23 cellular contexts compared by ENCODE assay signal in the genomic region with DNA sequence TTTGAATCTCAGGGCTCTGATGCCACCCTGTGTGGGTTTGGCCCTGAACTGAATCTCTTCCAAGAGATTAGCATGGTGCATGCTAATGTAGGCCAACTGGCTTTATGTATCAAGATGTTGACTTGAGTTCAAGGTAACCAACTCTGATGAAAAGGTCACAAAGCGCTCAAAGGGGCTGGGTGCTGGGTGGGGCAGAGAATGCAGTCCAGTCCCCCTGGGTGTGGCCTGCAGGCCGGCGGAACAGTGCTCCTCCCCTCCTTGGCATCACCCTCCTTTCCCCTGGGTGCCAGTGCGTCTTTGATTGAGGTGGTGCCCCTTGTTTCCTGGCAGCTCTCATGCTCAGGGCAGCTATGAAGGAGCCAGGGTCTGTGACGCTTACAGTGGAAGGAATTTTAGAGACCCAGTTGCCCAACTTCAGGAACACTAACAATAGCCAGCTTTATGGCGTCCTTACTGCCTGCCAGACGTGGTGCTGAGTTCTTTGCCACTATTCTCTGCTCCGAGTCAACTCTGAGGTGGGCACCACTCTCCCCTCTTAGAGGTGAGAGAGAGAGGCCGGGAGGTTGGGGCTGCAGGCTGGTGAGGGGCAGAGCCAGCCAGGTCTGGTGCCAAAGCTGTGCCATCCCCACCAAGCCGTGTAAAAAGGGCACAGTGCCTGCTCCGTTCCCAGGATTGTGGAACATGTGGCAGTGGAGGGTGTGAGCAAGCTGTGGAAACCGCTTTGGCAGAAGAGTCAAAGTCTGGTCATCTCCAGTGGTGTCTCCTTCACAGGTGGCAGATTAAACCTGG. TPM values are rescaled to one million over a fixed set of nuclear protein-coding genes. Genes with fewer than 3 reads are reported as not detected.
A peak's percentile ranks its signal among the peaks of the same experiment; 100 is the strongest.
DNase-seq lines count a peak whose midpoint lies in the region; ATAC-seq and TF ChIP-seq lines count a peak whose summit lies in the region.
"Had no signal": no experiment of that assay in that cellular context is flagged by ENCODE, and none has a peak within 500 bp of the region (broad histone marks: within the 10 kb centered on the region; RNA-seq: fewer than 3 reads in every experiment).

No MANE protein-coding gene starts in this region.

- intact Hi-C loops in left cardiac atrium (cut with DNase I), result no loop called here
- intact Hi-C loops in posterior vena cava (cut with DNase I), result loop anchor here in 1 of 2 donors (5.0 kb wide), 1 partner anchor 98 kb away; no protein-coding TSS in a partner anchor
- intact Hi-C loops in tibial artery (cut with DNase I; ENCODE audit: low total_unique reads), result no loop called here

- peak; percentile 38 to 52 for ATAC-seq in left cardiac atrium
- no peak for ATAC-seq in GM18505 (IDR thresholded peaks at IDR 0.05; ENCODE audit: unreplicated experiment)
- no peak for ATAC-seq in GM21423 (IDR thresholded peaks at IDR 0.05; ENCODE audit: unreplicated experiment)
- ATAC-seq: activated T-cell treated with anti-CD3 and anti-CD28 coated beads, Interleukin-2, amount 50 U/mL, for 72 hours had no signal

- DNase-seq in coronary artery (ENCODE audit: low spot score) (peak; percentile 89), left cardiac atrium (no peak), posterior vena cava (ENCODE audit: low spot score) (peak; percentile 35), tibial artery (peak in 1 of 2 donors; percentile 85), amniotic stem cell (lab: John Stamatoyannopoulos, UW) (no peak)
- DNase-seq: activated CD4-positive, alpha-beta T cell treated with anti-CD3 and anti-CD28 coated beads for 48 hours; activated naive CD4-positive, alpha-beta T cell treated with Interleukin-2 at 50 U/mL for 16 hours; activated T-cell treated with anti-CD3 and anti-CD28 coated beads, Interleukin-2, amount 50 U/mL, for 72 hours; caudate nucleus; H9; immature natural killer cell; NCI-H1105 treated with DMSO at 0.1 percent for 48 hours; NCI-H2029 treated with DMSO at 0.1 percent for 48 hours; NCI-H345; stimulated activated CD4-positive, alpha-beta T cell treated with anti-CD3 and anti-CD28 coated beads, Interleukin-1b, Interleukin-23, amount 100 ng/mL, for 48 hours had no signal

- peaks cover 0 to 94% (median 61%) of the 10 kb centered on the region in 4 donors for H3K4me1 ChIP-seq in tibial artery
- H3K4me1 ChIP-seq: neural progenitor cell had no signal

- H3K27ac ChIP-seq in coronary artery (peak overlapping the region; percentile 65 to 90), tibial artery (peak overlapping the region; percentile 80 to 97)
- H3K27ac ChIP-seq: hepatocyte, HL-60, neural progenitor cell, RWPE1, VCaP had no signal

- no peaks in the 10 kb centered on the region for H3K9me3 ChIP-seq in tibial artery

- no peaks in the 10 kb centered on the region for H3K27me3 ChIP-seq in tibial artery
- H3K27me3 ChIP-seq: hepatocyte, neural progenitor cell had no signal

- TF ChIP-seq POLR2A in GM18505 (IDR thresholded peaks at IDR 0.05; ENCODE audit: borderline replicate concordance, extremely low read depth, insufficient read depth, insufficient read length), result no peak

- peaks cover 21 to 41% (median 30%) of the 10 kb centered on the region in 3 donors for H3K36me3 ChIP-seq in tibial artery
- H3K36me3 ChIP-seq: neural progenitor cell had no signal

- TF ChIP-seq CTCF in coronary artery (IDR thresholded peaks at IDR 0.05), result no peak
- TF ChIP-seq CTCF in tibial artery (IDR thresholded peaks at IDR 0.05), result no peak

- H3K4me3 ChIP-seq in coronary artery (no peak overlapping the region), tibial artery (no peak overlapping the region)
- H3K4me3 ChIP-seq: hepatocyte, neural progenitor cell, skin epidermis had no signal

RNA-seq across cellular contexts. Expression of gene SYNM, which starts 9.8 kb away (rescaled TPM):
- total RNA-seq in left cardiac atrium (100 to 1,000 TPM; 302 to 329 TPM), posterior vena cava (100 to 1,000 TPM; 447 to 863 TPM)

Comparison
In these comparisons a context has a peak if more than half of its experiments do, and no peak if none do; other contexts are left out.
1. DNase-seq: peak in coronary artery (single experiment) and posterior vena cava (single experiment); none in left cardiac atrium (single experiment) and amniotic stem cell (single experiment).
2. ATAC-seq: peak in left cardiac atrium (2 of 2); none in GM18505 (single experiment) and GM21423 (single experiment).